Comparison of ENCODE assay signal across 12 cellular contexts in the genomic region with DNA sequence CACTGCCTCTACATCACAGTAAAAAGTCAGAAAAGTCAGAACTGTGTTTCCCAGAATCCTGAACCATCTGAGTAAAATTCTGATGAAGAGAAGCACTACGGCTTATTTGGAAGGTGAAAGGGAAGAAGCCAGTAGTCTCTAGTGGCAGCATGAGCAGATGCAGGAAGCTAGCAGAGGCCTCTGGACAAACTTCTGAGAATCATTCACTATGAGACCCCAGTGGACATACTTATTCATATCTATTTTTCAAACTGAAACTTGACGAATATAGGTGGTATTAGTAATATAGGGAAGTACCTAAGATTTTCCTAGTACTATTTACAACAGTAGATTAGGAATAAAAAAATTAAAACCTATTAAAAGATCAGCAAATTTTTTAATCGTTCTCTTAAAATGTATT.
DNase-seq lines count a peak whose midpoint lies in the region; ATAC-seq lines count a peak whose summit lies in the region.
"Had no signal": no experiment of that assay in that cellular context is flagged by ENCODE, and none has a peak within 500 bp of the region (broad histone marks: within the 10 kb centered on the region; RNA-seq: fewer than 3 reads in every experiment).

No MANE protein-coding gene starts in this region.

- CTCF ChIA-PET in activated CD8-positive, alpha-beta memory T cell treated with anti-CD3 and anti-CD28 coated beads, Interleukin-2, amount 10 ng/mL, durations not matched to agents 7 days and 5 days (lab: Charles Lee) = no interaction called here
- CTCF ChIA-PET in activated CD8-positive, alpha-beta T cell treated with anti-CD3 and anti-CD28 coated beads, Interleukin-2, amount 10 ng/mL, durations not matched to agents 7 days and 5 days (lab: Charles Lee) = no interaction called here

- peaks cover 25% of the 10 kb centered on the region for H3K4me1 Mint-ChIP-seq in activated CD8-positive, alpha-beta memory T cell treated with anti-CD3 and anti-CD28 coated beads, Interleukin-2, amount 10 ng/mL, durations not matched to agents 7 days and 5 days
- H3K4me1 Mint-ChIP-seq in activated CD8-positive, alpha-beta T cell treated with anti-CD3 and anti-CD28 coated beads, Interleukin-2, amount 10 ng/mL, durations not matched to agents 7 days and 5 days (ENCODE audit: low read depth) = no peaks in the 10 kb centered on the region
- H3K4me1 Mint-ChIP-seq in immature natural killer cell = no peaks in the 10 kb centered on the region

- peaks cover 7% of the 10 kb centered on the region for H3K9me3 Mint-ChIP-seq in activated CD8-positive, alpha-beta memory T cell treated with anti-CD3 and anti-CD28 coated beads, Interleukin-2, amount 10 ng/mL, durations not matched to agents 7 days and 5 days (ENCODE audit: low read depth)
- peaks cover 11% of the 10 kb centered on the region for H3K9me3 Mint-ChIP-seq in activated CD8-positive, alpha-beta T cell treated with anti-CD3 and anti-CD28 coated beads, Interleukin-2, amount 10 ng/mL, durations not matched to agents 7 days and 5 days (ENCODE audit: insufficient read depth)
- H3K9me3 Mint-ChIP-seq in immature natural killer cell = peaks cover 0 to 17% (median 9%) of the 10 kb centered on the region in 6 donors

- POLR2A ChIA-PET in activated CD8-positive, alpha-beta T cell treated with anti-CD3 and anti-CD28 coated beads, Interleukin-2, amount 10 ng/mL, durations not matched to agents 7 days and 5 days (lab: Charles Lee) = no interaction called here

- no peaks in the 10 kb centered on the region for H3K27me3 Mint-ChIP-seq in activated CD8-positive, alpha-beta memory T cell treated with anti-CD3 and anti-CD28 coated beads, Interleukin-2, amount 10 ng/mL, durations not matched to agents 7 days and 5 days
- H3K27me3 Mint-ChIP-seq in activated CD8-positive, alpha-beta T cell treated with anti-CD3 and anti-CD28 coated beads, Interleukin-2, amount 10 ng/mL, durations not matched to agents 7 days and 5 days (ENCODE audit: low read depth) = no peaks in the 10 kb centered on the region
- peaks cover 0 to 2% (median 0%) of the 10 kb centered on the region in 3 donors for H3K27me3 Mint-ChIP-seq in immature natural killer cell (ENCODE audit: low read depth in 3 of 3)

- ATAC-seq in activated CD8-positive, alpha-beta memory T cell treated with anti-CD3 and anti-CD28 coated beads, Interleukin-2, amount 10 ng/mL, durations not matched to agents 7 days and 5 days = peak; percentile 82
- peak; percentile 74 for ATAC-seq in GM21737 (IDR thresholded peaks at IDR 0.05; ENCODE audit: unreplicated experiment)
- peak; percentile 78 for ATAC-seq in HG03139 (IDR thresholded peaks at IDR 0.05; ENCODE audit: unreplicated experiment)
- no peak for ATAC-seq in activated CD8-positive, alpha-beta T cell treated with anti-CD3 and anti-CD28 coated beads, Interleukin-2, amount 10 ng/mL, durations not matched to agents 7 days and 5 days
- ATAC-seq: HCT116 had no signal

- peak overlapping the region; percentile 77 for H3K27ac Mint-ChIP-seq in activated CD8-positive, alpha-beta memory T cell treated with anti-CD3 and anti-CD28 coated beads, Interleukin-2, amount 10 ng/mL, durations not matched to agents 7 days and 5 days
- H3K27ac Mint-ChIP-seq in activated CD8-positive, alpha-beta T cell treated with anti-CD3 and anti-CD28 coated beads, Interleukin-2, amount 10 ng/mL, durations not matched to agents 7 days and 5 days = no peak overlapping the region
- H3K27ac Mint-ChIP-seq in immature natural killer cell = no peak overlapping the region

- H3K4me3 Mint-ChIP-seq in activated CD8-positive, alpha-beta memory T cell treated with anti-CD3 and anti-CD28 coated beads, Interleukin-2, amount 10 ng/mL, durations not matched to agents 7 days and 5 days = peak overlapping the region; percentile 26
- H3K4me3 Mint-ChIP-seq in activated CD8-positive, alpha-beta T cell treated with anti-CD3 and anti-CD28 coated beads, Interleukin-2, amount 10 ng/mL, durations not matched to agents 7 days and 5 days = no peak overlapping the region
- no peak overlapping the region for H3K4me3 Mint-ChIP-seq in immature natural killer cell

- no peak for DNase-seq in activated CD8-positive, alpha-beta memory T cell treated with anti-CD3 and anti-CD28 coated beads, Interleukin-2, amount 10 ng/mL, durations not matched to agents 7 days and 5 days
- DNase-seq in activated CD8-positive, alpha-beta memory T cell treated with anti-CD3 and anti-CD28 coated beads, Interleukin-2, amount 50 U/mL, for 4 hours = no peak
- DNase-seq in activated CD8-positive, alpha-beta T cell treated with anti-CD3 and anti-CD28 coated beads, Interleukin-2, amount 10 ng/mL, durations not matched to agents 7 days and 5 days = no peak
- DNase-seq in immature natural killer cell (no peak), H4 (ENCODE audit: low spot score) (no peak)
- DNase-seq in activated CD4-positive, alpha-beta T cell treated with anti-CD3 and anti-CD28 coated beads for 1 hour = no peak
- DNase-seq: 8988T, amniotic stem cell, NCI-H69 had no signal

- H3K36me3 Mint-ChIP-seq in activated CD8-positive, alpha-beta memory T cell treated with anti-CD3 and anti-CD28 coated beads, Interleukin-2, amount 10 ng/mL, durations not matched to agents 7 days and 5 days = peaks cover 16% of the 10 kb centered on the region
- H3K36me3 Mint-ChIP-seq in activated CD8-positive, alpha-beta T cell treated with anti-CD3 and anti-CD28 coated beads, Interleukin-2, amount 10 ng/mL, durations not matched to agents 7 days and 5 days (ENCODE audit: low read depth) = no peaks in the 10 kb centered on the region
- no peaks in the 10 kb centered on the region for H3K36me3 Mint-ChIP-seq in immature natural killer cell
